In genomic region chr9:113220467-113221002, GRCh38 we compare ENCODE assay signal across 8 cellular contexts. TPM values are rescaled to one million over a fixed set of nuclear protein-coding genes. Genes with fewer than 3 reads are reported as not detected.
DNase-seq lines count a peak whose midpoint lies in the region; ATAC-seq and TF ChIP-seq lines count a peak whose summit lies in the region.

No MANE protein-coding gene starts in this region.

- intact Hi-C loops in right lobe of liver (cut with DNase I), result loop anchor here in 1 of 2 donors (5.0 kb wide), 1 partner anchor 47 kb away; no protein-coding TSS in a partner anchor

- DNase-seq in BE2C (no peak), HT-29 (ENCODE audit: low spot score) (peak; percentile 28), right lobe of liver (no peak), type B pancreatic cell (ENCODE audit: extremely low spot score, unreplicated experiment) (no peak), germinal center (ENCODE audit: low spot score) (no peak)

- 3% methylated on average over 8 of the region's 11 CpGs for WGBS in right lobe of liver (ENCODE audit: insufficient coverage, low coverage, low lambda C conversion rate, missing lambda C conversion rate)

- TF ChIP-seq POLR2A in right lobe of liver (IDR thresholded peaks at IDR 0.05), result no peak

- no peaks in the 10 kb centered on the region for H3K27me3 Mint-ChIP-seq in type B pancreatic cell

- H3K27me3 ChIP-seq in BE2C, result no peaks in the 10 kb centered on the region
- H3K27me3 ChIP-seq in right lobe of liver, result no peaks in the 10 kb centered on the region

- peak overlapping the region; percentile 98 for H3K4me3 Mint-ChIP-seq in type B pancreatic cell

- H3K27ac ChIP-seq in angular gyrus (ENCODE audit: low read depth, low read length) (peak overlapping the region; percentile 72), right lobe of liver (peak overlapping the region; percentile 78 to 81 (median 80))

- peaks cover 5% of the 10 kb centered on the region for H3K36me3 Mint-ChIP-seq in type B pancreatic cell

- peak overlapping the region; percentile 96 for H3K27ac Mint-ChIP-seq in type B pancreatic cell

- H3K4me3 ChIP-seq in BE2C (ENCODE audit: low read depth, low read length), result peak overlapping the region; percentile 98
- peak overlapping the region; percentile 53 to 91 (median 73) for H3K4me3 ChIP-seq in right lobe of liver

- H3K4me1 ChIP-seq in BE2C (no peaks in the 10 kb centered on the region), right lobe of liver (peaks cover 0 to 37% (median 7%) of the 10 kb centered on the region in 4 donors)

- TF ChIP-seq CTCF in BE2C (IDR thresholded peaks at IDR 0.05; ENCODE audit: low read depth, low read length), result no peak
- no peak for TF ChIP-seq CTCF in right lobe of liver (IDR thresholded peaks at IDR 0.05)
- TF ChIP-seq CTCF in type B pancreatic cell (conservative IDR thresholded peaks at IDR 0.05), result no peak

- H3K9me3 ChIP-seq in BE2C (no peaks in the 10 kb centered on the region), right lobe of liver (no peaks in the 10 kb centered on the region)

- H3K4me1 Mint-ChIP-seq in type B pancreatic cell (ENCODE audit: unreplicated experiment), result peaks cover 34% of the 10 kb centered on the region

- ATAC-seq in right lobe of liver, result no peak
- ATAC-seq in GM18511 (IDR thresholded peaks at IDR 0.05; ENCODE audit: unreplicated experiment), result no peak
- no peak for ATAC-seq in HG02840 (IDR thresholded peaks at IDR 0.05; ENCODE audit: low FRiP score, unreplicated experiment)

- peaks cover 6% of the 10 kb centered on the region for H3K36me3 ChIP-seq in BE2C
- H3K36me3 ChIP-seq in right lobe of liver, result peaks cover 0 to 7% (median 0%) of the 10 kb centered on the region in 4 donors

- no peaks in the 10 kb centered on the region for H3K9me3 Mint-ChIP-seq in type B pancreatic cell

RNA-seq across cellular contexts. Expression of gene FKBP15, which starts 0.5 kb away (rescaled TPM):
- 19.7 TPM for polyA plus RNA-seq in BE2C (2012; ENCODE audit: insufficient read depth, insufficient read length, low read depth)
- 14.7 and 16.0 TPM in 2 replicates for total RNA-seq in HT-29 (2014; rRNA removed; shearing (Covaris generic))
- total RNA-seq in right lobe of liver (10 to 100 TPM; 11.1 to 17.2 (median 12.8) TPM), type B pancreatic cell (ENCODE audit: low replicate concordance) (23.8 and 24.6 TPM in 2 replicates)

RNA-seq across cellular contexts. Expression of gene SLC31A1, which starts 0.8 kb away (rescaled TPM):
- 28.9 TPM for polyA plus RNA-seq in BE2C (2012; ENCODE audit: insufficient read depth, insufficient read length, low read depth)
- total RNA-seq in HT-29 (2014; rRNA removed; shearing (Covaris generic)), result 13.4 TPM in 2 replicates
- 10 to 100 TPM; 48.0 to 92.6 (median 71.5) TPM for total RNA-seq in right lobe of liver
- 31.7 and 45.8 TPM in 2 replicates for total RNA-seq in type B pancreatic cell (ENCODE audit: low replicate concordance)

RNA-seq across cellular contexts. Expression of gene CDC26, which starts 54.8 kb away (rescaled TPM):
- polyA plus RNA-seq in BE2C (2012; ENCODE audit: insufficient read depth, insufficient read length, low read depth), result 40.2 TPM
- 20.2 and 22.6 TPM in 2 replicates for total RNA-seq in HT-29 (2014; rRNA removed; shearing (Covaris generic))
- 10 to 100 TPM; 16.0 to 21.7 (median 18.5) TPM for total RNA-seq in right lobe of liver
- 33.9 and 34.8 TPM in 2 replicates for total RNA-seq in type B pancreatic cell (ENCODE audit: low replicate concordance)

RNA-seq across cellular contexts. Expression of gene PRPF4, which starts 54.9 kb away (rescaled TPM):
- polyA plus RNA-seq in BE2C (2012; ENCODE audit: insufficient read depth, insufficient read length, low read depth), result 75.8 TPM
- 21.3 and 21.8 TPM in 2 replicates for total RNA-seq in HT-29 (2014; rRNA removed; shearing (Covaris generic))
- total RNA-seq in right lobe of liver (10 to 100 TPM in 3 of 6 experiments, 1 to 10 TPM in 3; 6.9 to 13.0 (median 10.1) TPM), type B pancreatic cell (ENCODE audit: low replicate concordance) (27.2 and 38.0 TPM in 2 replicates)
